In the genomic region with DNA sequence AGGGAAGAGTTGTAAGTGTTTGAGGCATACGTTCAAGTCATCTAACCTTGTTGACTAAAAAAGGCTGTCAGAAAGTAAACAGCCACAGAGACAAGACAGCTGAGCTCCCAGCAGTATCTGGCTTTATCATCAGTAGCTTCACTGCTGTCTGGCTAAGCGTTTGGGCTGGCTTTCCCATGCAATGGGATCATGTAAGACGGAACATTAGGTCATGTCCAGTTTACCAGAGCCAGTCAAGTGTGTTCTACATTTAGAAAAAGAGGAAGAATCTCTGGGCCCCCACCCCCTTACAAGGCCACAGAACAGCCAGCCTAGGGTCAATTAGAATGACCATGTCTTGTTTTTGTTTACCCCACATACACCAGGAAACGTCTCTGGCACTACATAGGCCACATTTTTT, we compare ENCODE assay signal across 15 cellular contexts. TPM values are rescaled to one million over a fixed set of nuclear protein-coding genes. Genes with fewer than 3 reads are reported as not detected.
DNase-seq lines count a peak whose midpoint lies in the region; ATAC-seq and TF ChIP-seq lines count a peak whose summit lies in the region.
"Had no signal": no experiment of that assay in that cellular context is flagged by ENCODE, and none has a peak within 500 bp of the region (broad histone marks: within the 10 kb centered on the region; RNA-seq: fewer than 3 reads in every experiment).

No MANE protein-coding gene starts in this region.

- H3K9ac ChIP-seq in fibroblast of lung (ENCODE audit: insufficient read depth, low read length) = no peak overlapping the region
- H3K9ac ChIP-seq: SK-N-SH had no signal

- 35% methylated on average over 4 of the region's 4 CpGs for WGBS in right lobe of liver (ENCODE audit: insufficient coverage, low coverage, low lambda C conversion rate, missing lambda C conversion rate)

- H3K27me3 ChIP-seq in fibroblast of lung (ENCODE audit: control insufficient read depth, insufficient read depth, low read length) (no peaks in the 10 kb centered on the region), right lobe of liver (no peaks in the 10 kb centered on the region), gastrocnemius medialis (no peaks in the 10 kb centered on the region)
- H3K27me3 ChIP-seq in CD8-positive, alpha-beta T cell (ENCODE audit: insufficient read depth, low read length) = no peaks in the 10 kb centered on the region

- H3K4me1 ChIP-seq in fibroblast of lung (ENCODE audit: control insufficient read depth, extremely low read depth, insufficient read depth, low read length) = peaks cover 2% of the 10 kb centered on the region
- H3K4me1 ChIP-seq in right lobe of liver = no peaks in the 10 kb centered on the region
- H3K4me1 ChIP-seq in gastrocnemius medialis = no peaks in the 10 kb centered on the region
- H3K4me1 ChIP-seq in CD8-positive, alpha-beta T cell (ENCODE audit: insufficient read depth, low read length) = no peaks in the 10 kb centered on the region

- H3K9me3 ChIP-seq in fibroblast of lung (ENCODE audit: control insufficient read depth, insufficient read depth, low read depth, low read length) = no peaks in the 10 kb centered on the region
- H3K9me3 ChIP-seq in right lobe of liver = no peaks in the 10 kb centered on the region
- no peaks in the 10 kb centered on the region for H3K9me3 ChIP-seq in gastrocnemius medialis
- H3K9me3 ChIP-seq in CD8-positive, alpha-beta T cell (ENCODE audit: low read length) = no peaks in the 10 kb centered on the region
- H3K9me3 ChIP-seq: SK-N-SH had no signal

- TF ChIP-seq POLR2A in right lobe of liver (IDR thresholded peaks at IDR 0.05) = no peak
- TF ChIP-seq POLR2A in gastrocnemius medialis (IDR thresholded peaks at IDR 0.05) = no peak

- no peak overlapping the region for H3K4me2 ChIP-seq in fibroblast of lung (ENCODE audit: extremely low read depth, insufficient read depth, low read length)
- H3K4me2 ChIP-seq: SK-N-SH had no signal

- intact Hi-C loops in right lobe of liver (cut with DNase I) (no loop called here), gastrocnemius medialis (cut with DNase I; ENCODE audit: low total_unique reads) (no loop called here), posterior vena cava (cut with DNase I) (no loop called here)
- intact Hi-C loops in CD8-positive, alpha-beta T cell (cut with DNase I, micrococcal nuclease) = no loop called here
- intact Hi-C loops in activated CD4-positive, alpha-beta T cell treated with anti-CD3 and anti-CD28 coated beads, Interleukin-2, amount 10 ng/mL, durations not matched to agents 24 days and 14 days (cut with micrococcal nuclease) = no loop called here

- H3K36me3 ChIP-seq in fibroblast of lung (ENCODE audit: control insufficient read depth, insufficient read depth, low read length) = no peaks in the 10 kb centered on the region
- H3K36me3 ChIP-seq in right lobe of liver = no peaks in the 10 kb centered on the region
- H3K36me3 ChIP-seq in gastrocnemius medialis = no peaks in the 10 kb centered on the region
- no peaks in the 10 kb centered on the region for H3K36me3 ChIP-seq in CD8-positive, alpha-beta T cell (ENCODE audit: insufficient read depth, low read length)

- CTCF ChIA-PET in CD8-positive, alpha-beta T cell (lab: Charles Lee) = no interaction called here

- no peaks in the 10 kb centered on the region for H3K79me2 ChIP-seq in fibroblast of lung (ENCODE audit: control insufficient read depth, insufficient read depth, low read length)

- ATAC-seq in right lobe of liver = peak; percentile 72 to 87 (median 76)
- ATAC-seq in gastrocnemius medialis = peak; percentile 65 to 86
- no peak for ATAC-seq in CD8-positive, alpha-beta T cell

- H3K4me3 ChIP-seq in fibroblast of lung (replicated peaks in 1 of 4; ENCODE audit: control extremely low read depth in 1 of 4, insufficient read depth in 1 of 4, low read depth in 3 of 4, low read length in 4 of 4) (no peak overlapping the region), right lobe of liver (no peak overlapping the region), gastrocnemius medialis (no peak overlapping the region)
- H3K4me3 ChIP-seq in CD8-positive, alpha-beta T cell (ENCODE audit: low read depth, low read length) = no peak overlapping the region

- H4K20me1 ChIP-seq in fibroblast of lung (ENCODE audit: control insufficient read depth, extremely low read depth, insufficient read depth, low read length) = no peaks in the 10 kb centered on the region

- DNase-seq in MV-4-11 (lab: John Stamatoyannopoulos, UW) = peak; percentile 79
- DNase-seq in fibroblast of lung (ENCODE audit: low read depth in 2 of 2) = peak in 1 of 2 donors; percentile 39
- peak in 1 of 3 donors; percentile 51 for DNase-seq in right lobe of liver
- peak; percentile 29 to 39 for DNase-seq in gastrocnemius medialis
- no peak for DNase-seq in CD8-positive, alpha-beta T cell
- DNase-seq in posterior vena cava (ENCODE audit: low spot score) = no peak
- no peak for DNase-seq in activated CD4-positive, alpha-beta T cell treated with anti-CD3 and anti-CD28 coated beads, Interleukin-2, amount 10 ng/mL, durations not matched to agents 24 days and 14 days
- no peak for DNase-seq in activated CD4-positive, alpha-beta T cell treated with anti-CD3 and anti-CD28 coated beads for 4 hours
- DNase-seq: activated CD8-positive, alpha-beta memory T cell treated with anti-CD3 and anti-CD28 coated beads for 24 hours; activated effector memory CD4-positive, alpha-beta T cell treated with Interleukin-2 at 50 U/mL for 16 hours; immature natural killer cell; Karpas-422; NCI-H146; NCI-H510A treated with DMSO at 0.1 percent for 48 hours; SK-N-SH had no signal

- no peak overlapping the region for H3K27ac ChIP-seq in fibroblast of lung (ENCODE audit: insufficient read depth, low read length)
- no peak overlapping the region for H3K27ac ChIP-seq in right lobe of liver
- H3K27ac ChIP-seq in gastrocnemius medialis = peak overlapping the region in 1 of 4 donors; percentile 8
- H3K27ac ChIP-seq in CD8-positive, alpha-beta T cell (ENCODE audit: low read depth, low read length) = no peak overlapping the region

- POLR2A ChIA-PET in CD8-positive, alpha-beta T cell (lab: Charles Lee) = interaction anchor here (0.6 kb wide), 1 partner anchor 35 kb away, joined by 4 read pairs; no protein-coding TSS in a partner anchor

- H3K27me3 Mint-ChIP-seq in CD8-positive, alpha-beta T cell (ENCODE audit: low read depth) = no peaks in the 10 kb centered on the region
- H3K27me3 Mint-ChIP-seq in activated CD4-positive, alpha-beta T cell treated with anti-CD3 and anti-CD28 coated beads, Interleukin-2, amount 10 ng/mL, durations not matched to agents 24 days and 14 days = peaks cover 2% of the 10 kb centered on the region

- in situ Hi-C loops in gastrocnemius medialis (cut with MboI; ENCODE audit: low sequenced_read_pairs in 4 of 4) = no loop called here

- no peak overlapping the region for H3K27ac Mint-ChIP-seq in CD8-positive, alpha-beta T cell
- no peak overlapping the region for H3K27ac Mint-ChIP-seq in activated CD4-positive, alpha-beta T cell treated with anti-CD3 and anti-CD28 coated beads, Interleukin-2, amount 10 ng/mL, durations not matched to agents 24 days and 14 days
- H3K27ac Mint-ChIP-seq: immature natural killer cell had no signal

- no peak for TF ChIP-seq CTCF in fibroblast of lung (conservative IDR thresholded peaks at IDR 0.05 in 1 of 2, IDR thresholded peaks at IDR 0.05 in 1 of 2; ENCODE audit: low read depth in 1 of 2, low read length in 2 of 2)
- no peak for TF ChIP-seq CTCF in right lobe of liver (IDR thresholded peaks at IDR 0.05)
- no peak for TF ChIP-seq CTCF in gastrocnemius medialis (IDR thresholded peaks at IDR 0.05 in 4 of 5, conservative IDR thresholded peaks at IDR 0.05 in 1 of 5)
- no peak for TF ChIP-seq CTCF in CD8-positive, alpha-beta T cell (IDR thresholded peaks at IDR 0.05)

- H3K4me1 Mint-ChIP-seq in CD8-positive, alpha-beta T cell (ENCODE audit: low read depth) = no peaks in the 10 kb centered on the region
- peaks cover 9% of the 10 kb centered on the region for H3K4me1 Mint-ChIP-seq in activated CD4-positive, alpha-beta T cell treated with anti-CD3 and anti-CD28 coated beads, Interleukin-2, amount 10 ng/mL, durations not matched to agents 24 days and 14 days
- H3K4me1 Mint-ChIP-seq: immature natural killer cell had no signal

- peak overlapping the region; percentile 48 for H2AFZ ChIP-seq in fibroblast of lung (ENCODE audit: low read length)

- H3K4me3 Mint-ChIP-seq in CD8-positive, alpha-beta T cell = no peak overlapping the region
- H3K4me3 Mint-ChIP-seq in activated CD4-positive, alpha-beta T cell treated with anti-CD3 and anti-CD28 coated beads, Interleukin-2, amount 10 ng/mL, durations not matched to agents 24 days and 14 days = no peak overlapping the region
- H3K4me3 Mint-ChIP-seq: immature natural killer cell had no signal

- peaks cover 6% of the 10 kb centered on the region for H3K9me3 Mint-ChIP-seq in CD8-positive, alpha-beta T cell
- peaks cover 8% of the 10 kb centered on the region for H3K9me3 Mint-ChIP-seq in activated CD4-positive, alpha-beta T cell treated with anti-CD3 and anti-CD28 coated beads, Interleukin-2, amount 10 ng/mL, durations not matched to agents 24 days and 14 days
- H3K9me3 Mint-ChIP-seq: immature natural killer cell had no signal

- H3K36me3 Mint-ChIP-seq in CD8-positive, alpha-beta T cell = no peaks in the 10 kb centered on the region
- no peaks in the 10 kb centered on the region for H3K36me3 Mint-ChIP-seq in activated CD4-positive, alpha-beta T cell treated with anti-CD3 and anti-CD28 coated beads, Interleukin-2, amount 10 ng/mL, durations not matched to agents 24 days and 14 days (ENCODE audit: low read depth)

RNA-seq across cellular contexts. Expression of gene GSAP, which starts 51.3 kb away (rescaled TPM):
- total RNA-seq in fibroblast of lung (10.3 and 21.5 TPM in 2 replicates), right lobe of liver (10 to 100 TPM; 14.1 to 34.6 (median 26.5) TPM), gastrocnemius medialis (1 to 10 TPM; 1.2 to 8.3 (median 2.5) TPM), posterior vena cava (10 to 100 TPM in 1 of 2 donors, 1 to 10 TPM in 1; 9.7 to 11.4 TPM)
- 4.4 and 4.9 TPM in 2 replicates for polyA plus RNA-seq in fibroblast of lung
- polyA plus RNA-seq in fibroblast of lung (2012) = 2.4 TPM in 2 replicates
- 1.5 and 1.8 TPM in 2 replicates for polyA minus RNA-seq in fibroblast of lung (ENCODE audit: low replicate concordance)
- 10 to 100 TPM; 11.9 to 12.8 TPM for total RNA-seq in CD8-positive, alpha-beta T cell
- 2.1 and 2.8 TPM in 2 replicates for total RNA-seq in activated CD4-positive, alpha-beta T cell treated with anti-CD3 and anti-CD28 coated beads, Interleukin-2, amount 10 ng/mL, durations not matched to agents 24 days and 14 days

Comparison
In these comparisons a context has a peak if more than half of its experiments do, and no peak if none do; other contexts are left out.
1. DNase-seq: peak in MV-4-11 (single experiment) and gastrocnemius medialis (2 of 2); none in CD8-positive, alpha-beta T cell (0 of 7), posterior vena cava (single experiment), activated CD4-positive, alpha-beta T cell treated with anti-CD3 and anti-CD28 coated beads, Interleukin-2, amount 10 ng/mL, durations not matched to agents 24 days and 14 days (single experiment) and activated CD4-positive, alpha-beta T cell treated with anti-CD3 and anti-CD28 coated beads for 4 hours (0 of 2).